In the genomic region with DNA sequence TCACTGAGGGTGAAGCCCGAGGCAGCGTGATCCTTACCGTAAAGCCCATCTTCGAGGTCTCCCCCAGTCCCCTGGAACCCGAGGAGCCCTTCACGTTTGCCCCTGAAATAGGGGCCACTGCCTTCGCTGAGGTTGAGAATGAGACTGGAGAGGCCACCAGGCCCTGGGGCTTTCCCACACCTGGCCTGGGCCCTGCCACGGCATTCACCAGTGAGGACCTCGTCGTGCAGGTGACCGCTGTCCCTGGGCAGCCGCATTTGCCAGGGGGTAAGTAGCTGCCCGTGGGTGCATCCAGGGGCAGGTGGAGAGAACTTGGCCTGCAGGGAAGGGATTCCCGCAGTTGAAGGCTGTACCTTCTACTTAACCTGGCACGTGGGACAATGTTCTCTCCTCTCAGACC, we compare ENCODE assay signal across 40 cellular contexts. TPM values are rescaled to one million over a fixed set of nuclear protein-coding genes. Genes with fewer than 3 reads are reported as not detected.
A peak's percentile ranks its signal among the peaks of the same experiment; 100 is the strongest.
DNase-seq lines count a peak whose midpoint lies in the region; ATAC-seq, FAIRE-seq and TF ChIP-seq lines count a peak whose summit lies in the region.
"Had no signal": no experiment of that assay in that cellular context is flagged by ENCODE, and none has a peak within 500 bp of the region (broad histone marks: within the 10 kb centered on the region; RNA-seq: fewer than 3 reads in every experiment).

No MANE protein-coding gene starts in this region.

- H3K14ac ChIP-seq in IMR-90 (replicated peaks; ENCODE audit: low read depth, low read length) (no peak overlapping the region), H1 (ENCODE audit: insufficient read length) (no peak overlapping the region)

- H2BK12ac ChIP-seq in H1 (ENCODE audit: low read depth, low read length): no peak overlapping the region

- H3K27ac ChIP-seq in IMR-90 (ENCODE audit: insufficient read depth, low read length) (no peak overlapping the region), H1 (ENCODE audit: low read depth, low read length) (no peak overlapping the region), psoas muscle (no peak overlapping the region)
- H3K27ac ChIP-seq: 22Rv1; A549; BLaER1; BLaER1 treated with 17β-estradiol and CSF1 and Interleukin-3, amounts not matched to agents 10 nM and 100 nM; C4-2B had no signal

- no peaks in the 10 kb centered on the region for H3K9me3 ChIP-seq in IMR-90 (ENCODE audit: control insufficient read depth, insufficient read depth, low read length)
- H3K9me3 ChIP-seq in H1 (ENCODE audit: insufficient read depth in 2 of 2, low read depth in 1 of 2, low read length in 1 of 2): no peaks in the 10 kb centered on the region
- H3K9me3 ChIP-seq in psoas muscle: no peaks in the 10 kb centered on the region
- H3K9me3 ChIP-seq: A549; BE2C; BLaER1; BLaER1 treated with 17β-estradiol and CSF1 and Interleukin-3, amounts not matched to agents 10 nM and 100 nM; Caco-2 had no signal

- H3K36me3 ChIP-seq in H7 (replicated peaks; ENCODE audit: control insufficient read depth, insufficient read depth, low read length) (no peaks in the 10 kb centered on the region), IMR-90 (ENCODE audit: control insufficient read depth, insufficient read depth, low read length) (no peaks in the 10 kb centered on the region), H1 (ENCODE audit: control insufficient read depth in 2 of 4, insufficient read depth in 4 of 4, low read length in 3 of 4) (no peaks in the 10 kb centered on the region), psoas muscle (ENCODE audit: insufficient read depth in 1 of 2, low read depth in 1 of 2) (no peaks in the 10 kb centered on the region)
- H3K36me3 ChIP-seq: BE2C; BLaER1; BLaER1 treated with 17β-estradiol and CSF1 and Interleukin-3, amounts not matched to agents 10 nM and 100 nM had no signal

- H3K9me1 ChIP-seq in IMR-90 (ENCODE audit: insufficient read depth, low read length): no peaks in the 10 kb centered on the region

- H2AFZ ChIP-seq in IMR-90 (replicated peaks; ENCODE audit: low read length, poor library complexity): no peak overlapping the region
- no peak overlapping the region for H2AFZ ChIP-seq in H1 (ENCODE audit: low read length)

- H3K23ac ChIP-seq in IMR-90 (ENCODE audit: low read depth, low read length) (no peak overlapping the region), H1 (ENCODE audit: insufficient read length) (no peak overlapping the region)

- H3K27ac Mint-ChIP-seq in activated naive CD8-positive, alpha-beta T cell treated with anti-CD3 and anti-CD28 coated beads for 36 hours: peak overlapping the region; percentile 23
- H3K27ac Mint-ChIP-seq in activated naive CD8-positive, alpha-beta T cell treated with anti-CD3 and anti-CD28 coated beads, Interleukin-2, amount 50 U/mL, for 24 hours: no peak overlapping the region
- H3K27ac Mint-ChIP-seq: B cell; CD14-positive monocyte; CD4-positive, alpha-beta T cell; CD4-positive, CD25-positive, alpha-beta regulatory T cell; CD8-positive, alpha-beta memory T cell; CD8-positive, alpha-beta T cell had no signal

- H2AK9ac ChIP-seq in IMR-90 (replicated peaks; ENCODE audit: low read depth, low read length, poor library complexity): peak overlapping the region; percentile 1

- H2BK20ac ChIP-seq in IMR-90 (ENCODE audit: low read depth, low read length) (no peak overlapping the region), H1 (ENCODE audit: low read length) (no peak overlapping the region)

- intact Hi-C loops in IMR-90 (cut with micrococcal nuclease): no loop called here
- intact Hi-C loops in psoas muscle (cut with DNase I): no loop called here

- H4K20me1 ChIP-seq in IMR-90 (ENCODE audit: insufficient read depth, low read length) (no peaks in the 10 kb centered on the region), H1 (replicated peaks in 1 of 2; ENCODE audit: control insufficient read depth in 1 of 2, insufficient read depth in 2 of 2, low read length in 2 of 2) (no peaks in the 10 kb centered on the region)
- H4K20me1 ChIP-seq: BLaER1; BLaER1 treated with 17β-estradiol and CSF1 and Interleukin-3, amounts not matched to agents 10 nM and 100 nM had no signal

- FAIRE-seq in H1 (lab: Jason Lieb, UNC): no peak
- FAIRE-seq: A204.1, A549, D721Med had no signal

- peaks cover 10% of the 10 kb centered on the region for H3K4me1 Mint-ChIP-seq in activated naive CD8-positive, alpha-beta T cell treated with anti-CD3 and anti-CD28 coated beads for 36 hours
- H3K4me1 Mint-ChIP-seq in activated naive CD8-positive, alpha-beta T cell treated with anti-CD3 and anti-CD28 coated beads, Interleukin-2, amount 50 U/mL, for 24 hours: peaks cover 14% of the 10 kb centered on the region
- H3K4me1 Mint-ChIP-seq: CD14-positive monocyte; CD4-positive, alpha-beta memory T cell; CD8-positive, alpha-beta memory T cell had no signal

- H3K18ac ChIP-seq in IMR-90 (ENCODE audit: low read depth, low read length): no peak overlapping the region
- no peak overlapping the region for H3K18ac ChIP-seq in H1 (ENCODE audit: extremely low read depth, low read length)

- H3K27me3 ChIP-seq in H7 (ENCODE audit: control insufficient read depth, insufficient read depth, low read length) (no peaks in the 10 kb centered on the region), IMR-90 (ENCODE audit: control insufficient read depth, insufficient read depth, low read length) (peaks cover 21% of the 10 kb centered on the region), H1 (replicated peaks in 1 of 4; ENCODE audit: control insufficient read depth in 3 of 4, extremely low read depth in 1 of 4, insufficient read depth in 3 of 4, low read length in 3 of 4) (no peaks in the 10 kb centered on the region), psoas muscle (ENCODE audit: insufficient read depth in 3 of 3, low read length in 2 of 3) (no peaks in the 10 kb centered on the region)
- H3K27me3 ChIP-seq: BE2C; BLaER1; BLaER1 treated with 17β-estradiol and CSF1 and Interleukin-3, amounts not matched to agents 10 nM and 100 nM had no signal

- no peak for DNase-seq in activated naive CD8-positive, alpha-beta T cell treated with anti-CD3 and anti-CD28 coated beads for 36 hours
- DNase-seq in activated naive CD8-positive, alpha-beta T cell treated with anti-CD3 and anti-CD28 coated beads, Interleukin-2, amount 50 U/mL, for 24 hours: no peak
- peak; percentile 47 for DNase-seq in H7
- no peak for DNase-seq in IMR-90
- DNase-seq in H1 (ENCODE audit: low read depth in 1 of 2, low spot score in 2 of 2): no peak
- DNase-seq in hepatic stellate cell (ENCODE audit: low spot score): no peak
- DNase-seq in psoas muscle: no peak
- no peak for DNase-seq in NCI-H524 treated with DMSO at 0.1 percent for 48 hours (lab: John Stamatoyannopoulos, UW)
- DNase-seq: 8988T; ACHN; AML-193; BE2C; C1 segment of cervical spinal cord; Caco-2; Calu3; CD4-positive, alpha-beta memory T cell; CD4-positive, alpha-beta T cell; CD4-positive, CD25-positive, alpha-beta regulatory T cell; CD8-positive, alpha-beta memory T cell; CD8-positive, alpha-beta T cell; COR-L47; DMS 273 treated with DMSO at 0.1 percent for 48 hours; DMS153; DMS53; DMS79; DMS79 treated with DMSO at 0.1 percent for 48 hours; DND-41; EL had no signal

- TF ChIP-seq EP300 in H1 (IDR thresholded peaks at IDR 0.05; ENCODE audit: borderline replicate concordance in 1 of 2, low read depth in 2 of 2, low read length in 2 of 2): no peak

- no peaks in the 10 kb centered on the region for H3K36me3 Mint-ChIP-seq in activated naive CD8-positive, alpha-beta T cell treated with anti-CD3 and anti-CD28 coated beads for 36 hours
- no peaks in the 10 kb centered on the region for H3K36me3 Mint-ChIP-seq in activated naive CD8-positive, alpha-beta T cell treated with anti-CD3 and anti-CD28 coated beads, Interleukin-2, amount 50 U/mL, for 24 hours (ENCODE audit: low read depth)
- H3K36me3 Mint-ChIP-seq: CD14-positive monocyte; CD4-positive, alpha-beta memory T cell; CD4-positive, CD25-positive, alpha-beta regulatory T cell; CD8-positive, alpha-beta memory T cell; CD8-positive, alpha-beta T cell had no signal

- H3K79me1 ChIP-seq in IMR-90 (ENCODE audit: low read depth in 1 of 2, low read length in 2 of 2) (no peaks in the 10 kb centered on the region), H1 (ENCODE audit: low read depth, low read length) (no peaks in the 10 kb centered on the region)

- dilution Hi-C loops in IMR-90 (cut with HindIII; ENCODE audit: low sequenced_read_pairs, unreplicated experiment): no loop called here

- H2BK120ac ChIP-seq in IMR-90 (ENCODE audit: low read depth, low read length): no peak overlapping the region
- H2BK120ac ChIP-seq in H1 (replicated peaks; ENCODE audit: low read depth, low read length): no peak overlapping the region

- peaks cover 3% of the 10 kb centered on the region for H3K27me3 Mint-ChIP-seq in activated naive CD8-positive, alpha-beta T cell treated with anti-CD3 and anti-CD28 coated beads for 36 hours
- no peaks in the 10 kb centered on the region for H3K27me3 Mint-ChIP-seq in activated naive CD8-positive, alpha-beta T cell treated with anti-CD3 and anti-CD28 coated beads, Interleukin-2, amount 50 U/mL, for 24 hours
- H3K27me3 Mint-ChIP-seq: CD4-positive, alpha-beta T cell had no signal

- H2BK5ac ChIP-seq in IMR-90 (ENCODE audit: low read depth, low read length, poor library complexity, severe bottlenecking): no peak overlapping the region
- H2BK5ac ChIP-seq in H1 (ENCODE audit: low read depth, low read length): no peak overlapping the region

- H3K56ac ChIP-seq in IMR-90 (ENCODE audit: extremely low read depth, insufficient read depth, low read length) (no peak overlapping the region), H1 (replicated peaks; ENCODE audit: insufficient read length, low read depth, low read length) (no peak overlapping the region)

- H3K4me3 Mint-ChIP-seq in activated naive CD8-positive, alpha-beta T cell treated with anti-CD3 and anti-CD28 coated beads for 36 hours: no peak overlapping the region
- no peak overlapping the region for H3K4me3 Mint-ChIP-seq in activated naive CD8-positive, alpha-beta T cell treated with anti-CD3 and anti-CD28 coated beads, Interleukin-2, amount 50 U/mL, for 24 hours
- H3K4me3 Mint-ChIP-seq: B cell; CD14-positive monocyte; CD4-positive, alpha-beta memory T cell; CD4-positive, alpha-beta T cell; CD4-positive, CD25-positive, alpha-beta regulatory T cell; CD8-positive, alpha-beta memory T cell; CD8-positive, alpha-beta T cell had no signal

- H2AK5ac ChIP-seq in IMR-90 (ENCODE audit: low read depth, low read length): no peak overlapping the region
- H2AK5ac ChIP-seq in H1 (ENCODE audit: low read depth, low read length): no peak overlapping the region

- H3K4ac ChIP-seq in IMR-90 (ENCODE audit: low read depth, low read length): no peak overlapping the region
- H3K4ac ChIP-seq in H1 (replicated peaks; ENCODE audit: insufficient read length, low read depth, low read length): no peak overlapping the region

- no peak overlapping the region for H4K8ac ChIP-seq in IMR-90 (ENCODE audit: low read depth in 2 of 2, low read length in 2 of 2)
- peak overlapping the region; percentile 57; the same call in 1 of the 2 replicates for H4K8ac ChIP-seq in H1 (ENCODE audit: extremely low read depth, insufficient read depth, low read length)

- H3K23me2 ChIP-seq in H1 (ENCODE audit: low read depth, low read length): no peaks in the 10 kb centered on the region

- H4K91ac ChIP-seq in IMR-90 (ENCODE audit: insufficient read depth, low read depth, low read length) (no peak overlapping the region), H1 (replicated peaks; ENCODE audit: insufficient read length, low read length) (no peak overlapping the region)

- H3K4me1 ChIP-seq in IMR-90 (ENCODE audit: control insufficient read depth, insufficient read depth, low read length) (no peaks in the 10 kb centered on the region), H1 (replicated peaks in 1 of 4; ENCODE audit: control insufficient read depth in 3 of 4, insufficient read depth in 4 of 4, low read length in 3 of 4) (no peaks in the 10 kb centered on the region; a peak in 1 of 7 replicates), psoas muscle (no peaks in the 10 kb centered on the region)
- H3K4me1 ChIP-seq: A549; BE2C; BLaER1 treated with 17β-estradiol and CSF1 and Interleukin-3, amounts not matched to agents 10 nM and 100 nM; Caco-2 had no signal

- H3K9me3 Mint-ChIP-seq in activated naive CD8-positive, alpha-beta T cell treated with anti-CD3 and anti-CD28 coated beads for 36 hours: no peaks in the 10 kb centered on the region
- H3K9me3 Mint-ChIP-seq in activated naive CD8-positive, alpha-beta T cell treated with anti-CD3 and anti-CD28 coated beads, Interleukin-2, amount 50 U/mL, for 24 hours: no peaks in the 10 kb centered on the region
- H3K9me3 Mint-ChIP-seq: CD14-positive monocyte; CD4-positive, alpha-beta T cell; CD8-positive, alpha-beta memory T cell; CD8-positive, alpha-beta T cell had no signal

- ATAC-seq in activated naive CD8-positive, alpha-beta T cell treated with anti-CD3 and anti-CD28 coated beads, Interleukin-2, amount 50 U/mL, for 24 hours: no peak
- ATAC-seq in IMR-90 (ENCODE audit: low read depth) (no peak), psoas muscle (no peak)
- ATAC-seq: A549; CD8-positive, alpha-beta T cell had no signal

- whole genome bisulfite sequencing in IMR-90 (ENCODE audit: extremely low coverage in 2 of 2, insufficient read length in 1 of 2), 2 experiments: 65% methylated on average over 5 of the region's 15 CpGs; no CpG with 5 or more reads in 1 of the 2 experiments
- 91% methylated on average over 15 of the region's 15 CpGs; no CpG with 5 or more reads in 1 of the 2 experiments for WGBS in H1 (ENCODE audit: extremely low coverage in 1 of 2, insufficient coverage in 1 of 2, insufficient read length in 1 of 2, insufficient replicate concordance in 2 of 2, low coverage in 1 of 2, low lambda C conversion rate in 2 of 2, missing lambda C conversion rate in 1 of 2), 2 experiments
- 87 to 91% (median 89%) methylated on average over 15 of the region's 15 CpGs for WGBS in psoas muscle, 3 donors

- CTCF ChIA-PET in IMR-90 (lab: Yijun Ruan, JAX): no interaction called here
- CTCF ChIA-PET in H1 (lab: Charles Lee; ENCODE audit: partially characterized antibody): interaction anchor here (1.1 to 3.5 kb wide), 6 partner anchors 12 to 361 kb away, joined by 3 to 14 read pairs (median 5); no protein-coding TSS in a partner anchor

- no peak overlapping the region for H3K9ac ChIP-seq in IMR-90 (ENCODE audit: low read depth, low read length)
- H3K9ac ChIP-seq in H1 (replicated peaks in 1 of 4; ENCODE audit: extremely low read depth in 1 of 4, low read depth in 3 of 4, low read length in 3 of 4): no peak overlapping the region
- H3K9ac ChIP-seq: BLaER1; BLaER1 treated with 17β-estradiol and CSF1 and Interleukin-3, amounts not matched to agents 10 nM and 100 nM had no signal

- POLR2A ChIA-PET in IMR-90 (lab: Charles Lee; ENCODE audit: unreplicated experiment) (no interaction called here), H1 (lab: Charles Lee; ENCODE audit: partially characterized antibody) (no interaction called here)

- no peak overlapping the region for H2BK15ac ChIP-seq in IMR-90 (ENCODE audit: low read depth, low read length)
- no peak overlapping the region for H2BK15ac ChIP-seq in H1 (ENCODE audit: low read length)

- no peaks in the 10 kb centered on the region for H3K79me2 ChIP-seq in H1 (ENCODE audit: control insufficient read depth in 1 of 2, insufficient read depth in 2 of 2, low read length in 2 of 2)

- no peak for TF ChIP-seq POLR2A in IMR-90 (IDR thresholded peaks at IDR 0.05; ENCODE audit: low read depth, low read length)
- no peak for TF ChIP-seq POLR2A in H1 (IDR thresholded peaks at IDR 0.05; ENCODE audit: control extremely low read depth in 1 of 2, low read depth in 2 of 2, low read length in 2 of 2)

- no peak overlapping the region for H3K4me2 ChIP-seq in IMR-90 (ENCODE audit: low read depth, low read length)
- H3K4me2 ChIP-seq in H1 (ENCODE audit: insufficient read depth in 1 of 2, low read depth in 2 of 2, low read length in 2 of 2): no peak overlapping the region
- H3K4me2 ChIP-seq: A549; BLaER1; BLaER1 treated with 17β-estradiol and CSF1 and Interleukin-3, amounts not matched to agents 10 nM and 100 nM had no signal

- TF ChIP-seq CTCF in IMR-90 (conservative IDR thresholded peaks at IDR 0.05; ENCODE audit: low read depth, low read length) (no peak), H1 (IDR thresholded peaks at IDR 0.05; ENCODE audit: control extremely low read depth in 1 of 3, insufficient read depth in 1 of 3, low read depth in 1 of 3, low read length in 3 of 3) (no peak), psoas muscle (IDR thresholded peaks at IDR 0.05) (no peak)

- no peak for TF ChIP-seq RAD21 in IMR-90 (IDR thresholded peaks at IDR 0.05; ENCODE audit: low read length)
- no peak for TF ChIP-seq RAD21 in H1 (IDR thresholded peaks at IDR 0.05 in 1 of 2, conservative IDR thresholded peaks at IDR 0.05 in 1 of 2; ENCODE audit: low read depth in 2 of 2, low read length in 2 of 2)

- no peak overlapping the region for H4K5ac ChIP-seq in IMR-90 (ENCODE audit: low read depth, low read length)
- H4K5ac ChIP-seq in H1 (ENCODE audit: insufficient read length, low read depth, low read length): no peak overlapping the region

- in situ Hi-C loops in IMR-90 (cut with MboI; ENCODE audit: low sequenced_read_pairs): loop anchor here (25.0 kb wide), 2 partner anchors 183 to 358 kb away; no protein-coding TSS in a partner anchor

- BruUV-seq in IMR-90 (replicated peaks; lab: Mats Ljungman, UMichigan): no TSS peak

- H3K4me3 ChIP-seq in H7 (ENCODE audit: insufficient read depth, low read depth, low read length) (no peak overlapping the region), IMR-90 (ENCODE audit: insufficient read depth, low read depth, low read length) (no peak overlapping the region), H1 (ENCODE audit: extremely low read depth in 1 of 4, insufficient read depth in 2 of 4, low read depth in 3 of 4, low read length in 4 of 4) (no peak overlapping the region), psoas muscle (no peak overlapping the region)
- H3K4me3 ChIP-seq: A549; BLaER1; BLaER1 treated with 17β-estradiol and CSF1 and Interleukin-3, amounts not matched to agents 10 nM and 100 nM had no signal

RNA-seq across cellular contexts. Expression of gene ACAN, which starts 42.4 kb away (rescaled TPM):
- total RNA-seq in activated naive CD8-positive, alpha-beta T cell treated with anti-CD3 and anti-CD28 coated beads for 36 hours: not detected
- total RNA-seq in H7 (2014; rRNA removed; shearing (Covaris generic)): 0.33 and 0.59 TPM in 2 replicates
- total RNA-seq in IMR-90 (2012; rRNA removed): 0.54 and 0.56 TPM in 2 replicates
- 0.96 and 1.2 TPM in 2 replicates for polyA plus RNA-seq in IMR-90 (2012; rRNA removed)
- 1.1 and 1.3 TPM in 2 replicates for polyA plus RNA-seq in IMR-90 (2012; cell fraction: cytosol; rRNA removed)
- 0.85 and 1.8 TPM in 2 replicates for polyA plus RNA-seq in IMR-90 (2012; cell fraction: nucleus; rRNA removed; ENCODE audit: low replicate concordance)
- 0.67 and 0.71 TPM in 2 replicates for total RNA-seq in H1 (2021; fragmentation: NEBNext Ultra II Directional; extraction: Animal tissue kit (Norgen Biotek cat#: 25700))
- polyA plus RNA-seq in H1 (2011; rRNA removed): 0.73 and 1.2 TPM in 2 replicates
- polyA plus RNA-seq in H1 (2011; cell fraction: cytosol; rRNA removed): 0.26 TPM
- polyA plus RNA-seq in H1 (2011; cell fraction: nucleus; rRNA removed): 1.0 TPM
- polyA plus RNA-seq in H1 (2012, experiment 1 of 2): 0.59 to 1.4 TPM (median 1.2 TPM) in 4 replicates
- 0.49 TPM for polyA plus RNA-seq in H1 (2012, experiment 2 of 2)
- 1.6 TPM for polyA plus RNA-seq in H1 (2013, experiment 1 of 2)
- polyA plus RNA-seq in H1 (2013, experiment 2 of 2): 1.3 TPM
- 0.85 and 1.00 TPM in 2 replicates for polyA minus RNA-seq in H1 (2011; rRNA and poly(A)+ RNA removed)
- 1.5 TPM for polyA minus RNA-seq in H1 (2011; cell fraction: cytosol; rRNA and poly(A)+ RNA removed)
- polyA minus RNA-seq in H1 (2011; cell fraction: nucleus; rRNA and poly(A)+ RNA removed): 0.80 TPM
- under 1 TPM; 0.06 to 0.17 (median 0.10) TPM for total RNA-seq in psoas muscle
- polyA plus RNA-seq in psoas muscle: under 1 TPM; 0.09 to 0.69 (median 0.21) TPM
- total RNA-seq: A172; A673; B cell; Caco-2; Calu3; CD4-positive, alpha-beta memory T cell; CD4-positive, alpha-beta T cell; CD4-positive, CD25-positive, alpha-beta regulatory T cell; CD8-positive, alpha-beta memory T cell; CD8-positive, alpha-beta T cell; Daoy had no signal
- polyA plus RNA-seq: CD14-positive monocyte; CD8-positive, alpha-beta memory T cell had no signal

RNA-seq across cellular contexts. Expression of gene HAPLN3, which starts 49.7 kb away (rescaled TPM):
- total RNA-seq in activated naive CD8-positive, alpha-beta T cell treated with anti-CD3 and anti-CD28 coated beads for 36 hours: 10 to 100 TPM; 82.6 to 83.2 TPM
- 8.1 and 11.5 TPM in 2 replicates for total RNA-seq in H7 (2014; rRNA removed; shearing (Covaris generic))
- total RNA-seq in IMR-90 (2012; rRNA removed): 4.4 and 5.9 TPM in 2 replicates
- 28.6 and 30.8 TPM in 2 replicates for polyA plus RNA-seq in IMR-90 (2012; rRNA removed)
- 22.4 and 24.0 TPM in 2 replicates for polyA plus RNA-seq in IMR-90 (2012; cell fraction: cytosol; rRNA removed)
- 247 and 404 TPM in 2 replicates for polyA plus RNA-seq in IMR-90 (2012; cell fraction: nucleus; rRNA removed; ENCODE audit: low replicate concordance)
- total RNA-seq in H1 (2021; fragmentation: NEBNext Ultra II Directional; extraction: Animal tissue kit (Norgen Biotek cat#: 25700)): 76.2 and 80.9 TPM in 2 replicates
- polyA plus RNA-seq in H1 (2011; rRNA removed): 79.7 and 115 TPM in 2 replicates
- polyA plus RNA-seq in H1 (2011; cell fraction: cytosol; rRNA removed): 102 TPM
- polyA plus RNA-seq in H1 (2011; cell fraction: nucleus; rRNA removed): 143 TPM
- polyA plus RNA-seq in H1 (2012, experiment 1 of 2): 49.1 to 81.6 TPM (median 72.4 TPM) in 4 replicates
- polyA plus RNA-seq in H1 (2012, experiment 2 of 2): 68.3 TPM
- polyA plus RNA-seq in H1 (2013, experiment 1 of 2): 61.1 TPM
- polyA plus RNA-seq in H1 (2013, experiment 2 of 2): 63.9 TPM
- polyA minus RNA-seq in H1 (2011; rRNA and poly(A)+ RNA removed): 17.3 and 31.2 TPM in 2 replicates
- polyA minus RNA-seq in H1 (2011; cell fraction: cytosol; rRNA and poly(A)+ RNA removed): 40.7 TPM
- 26.8 TPM for polyA minus RNA-seq in H1 (2011; cell fraction: nucleus; rRNA and poly(A)+ RNA removed)
- 1 to 10 TPM; 3.5 to 5.8 (median 4.4) TPM for total RNA-seq in psoas muscle
- polyA plus RNA-seq in psoas muscle: 1 to 10 TPM; 1.2 to 5.4 (median 1.5) TPM
